ENCODE assay signal across 31 cellular contexts in the genomic region with DNA sequence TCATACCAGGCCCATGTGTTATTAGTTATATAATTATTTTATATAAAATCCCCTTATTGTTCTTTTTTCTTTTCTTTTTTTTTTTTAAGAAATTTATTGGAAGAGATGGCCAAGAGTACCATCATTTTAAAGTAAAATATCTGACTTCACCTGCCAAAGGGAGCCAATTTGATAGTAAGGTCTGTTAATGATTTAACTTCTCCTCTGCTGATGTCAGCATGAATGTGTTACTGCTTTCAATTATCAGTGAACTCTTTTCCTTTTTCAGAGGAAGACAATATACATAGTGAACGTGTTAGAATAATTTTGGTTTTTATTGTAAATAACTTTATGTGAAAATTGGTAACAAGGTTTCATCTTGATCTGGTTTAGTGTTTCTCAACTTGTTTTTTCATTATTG.
"Had no signal": no experiment of that assay in that cellular context is flagged by ENCODE, and none has a peak within 500 bp of the region (broad histone marks: within the 10 kb centered on the region; RNA-seq: fewer than 3 reads in every experiment).

No MANE protein-coding gene starts in this region.

- H3K4me3 ChIP-seq: ascending aorta, cardiac muscle cell had no signal

- H3K4me1 ChIP-seq: ascending aorta had no signal

- H3K9me3 ChIP-seq: ascending aorta had no signal

- FAIRE-seq: bronchial epithelial cell, TTC549 had no signal

- DNase-seq: activated B cell treated with CpG ODN at 0.5 μM for 24 hours; activated CD4-positive, alpha-beta memory T cell treated with anti-CD3 and anti-CD28 coated beads, Interleukin-2, amount 10 ng/mL, durations not matched to agents 7 days and 5 days; activated CD4-positive, alpha-beta T cell treated with anti-CD3 and anti-CD28 coated beads for 1 hour; activated CD4-positive, alpha-beta T cell treated with anti-CD3 and anti-CD28 coated beads for 36 hours; activated CD4-positive, alpha-beta T cell treated with anti-CD3 and anti-CD28 coated beads for 48 hours; activated CD4-positive, alpha-beta T cell treated with anti-CD3 and anti-CD28 coated beads, Interleukin-2, amount 10 ng/mL, durations not matched to agents 7 days and 5 days; activated CD4-positive, alpha-beta T cell treated with anti-CD3 and anti-CD28 coated beads, Interleukin-2, amount 50 U/mL, for 48 hours; activated CD8-positive, alpha-beta memory T cell treated with anti-CD3 and anti-CD28 coated beads for 24 hours; activated CD8-positive, alpha-beta memory T cell treated with anti-CD3 and anti-CD28 coated beads, Interleukin-2, amount 10 ng/mL, durations not matched to agents 7 days and 5 days; activated CD8-positive, alpha-beta memory T cell treated with anti-CD3 and anti-CD28 coated beads, Interleukin-2, amount 50 U/mL, for 48 hours; activated CD8-positive, alpha-beta T cell treated with anti-CD3 and anti-CD28 coated beads, Interleukin-2, amount 10 ng/mL, durations not matched to agents 7 days and 5 days; activated effector memory CD4-positive, alpha-beta T cell treated with Interleukin-2 at 50 U/mL for 16 hours; activated gamma-delta T cell; activated naive CD4-positive, alpha-beta T cell treated with anti-CD3 and anti-CD28 coated beads, Interleukin-2, amount 10 ng/mL, durations not matched to agents 7 days and 5 days; activated naive CD4-positive, alpha-beta T cell treated with Interleukin-2 at 50 U/mL for 16 hours; activated naive CD8-positive, alpha-beta T cell treated with anti-CD3 and anti-CD28 coated beads, Interleukin-2, amount 10 ng/mL, durations not matched to agents 7 days and 5 days; activated naive CD8-positive, alpha-beta T cell treated with anti-CD3 and anti-CD28 coated beads, Interleukin-2, amount 50 U/mL, for 24 hours; activated T-cell treated with anti-CD3 and anti-CD28 coated beads, Interleukin-2, amount 50 U/mL, for 24 hours; activated T-cell treated with anti-CD3 and anti-CD28 coated beads, Interleukin-2, amount 50 U/mL, for 48 hours; amygdala; anterior cingulate cortex; caudate nucleus; SW 1271; T-helper 1 cell; T-helper 2 cell; T-helper 9 cell had no signal

- H3K27ac ChIP-seq: ascending aorta, cardiac muscle cell, VCaP had no signal

- ATAC-seq: activated CD4-positive, alpha-beta T cell treated with anti-CD3 and anti-CD28 coated beads for 36 hours; activated CD8-positive, alpha-beta memory T cell treated with anti-CD3 and anti-CD28 coated beads, Interleukin-2, amount 10 ng/mL, durations not matched to agents 7 days and 5 days; activated CD8-positive, alpha-beta T cell treated with anti-CD3 and anti-CD28 coated beads, Interleukin-2, amount 10 ng/mL, durations not matched to agents 7 days and 5 days; activated naive CD8-positive, alpha-beta T cell treated with anti-CD3 and anti-CD28 coated beads, Interleukin-2, amount 50 U/mL, for 24 hours had no signal

- H3K27me3 ChIP-seq: ascending aorta, cardiac muscle cell had no signal

- H3K36me3 ChIP-seq: ascending aorta, cardiac muscle cell had no signal
